24 cellular contexts compared by ENCODE assay signal in the genomic region with DNA sequence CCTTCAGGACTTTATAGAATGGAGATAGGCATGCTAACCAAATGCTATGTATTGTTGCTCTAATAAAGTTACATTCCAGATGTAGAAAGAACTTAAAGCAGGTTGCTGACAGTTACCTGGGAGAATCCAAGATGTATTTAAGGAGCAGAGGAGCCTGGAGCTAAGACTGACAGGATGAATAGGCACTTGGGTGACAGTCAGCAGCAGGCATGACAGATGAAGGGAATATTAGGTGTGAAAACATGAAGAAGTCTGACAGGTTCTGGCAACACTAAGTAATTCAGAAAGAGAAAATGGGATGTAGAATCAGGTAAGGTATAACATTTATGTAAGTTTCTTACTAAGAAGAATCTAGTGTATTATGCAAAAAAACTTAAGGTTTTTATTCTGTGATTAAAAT.
"Had no signal": no experiment of that assay in that cellular context is flagged by ENCODE, and none has a peak within 500 bp of the region (broad histone marks: within the 10 kb centered on the region; RNA-seq: fewer than 3 reads in every experiment).

No MANE protein-coding gene starts in this region.

- ATAC-seq: effector memory CD8-positive, alpha-beta T cell; esophagus mucosa; foreskin keratinocyte; gastrocnemius medialis; gastroesophageal sphincter; heart left ventricle; heart right ventricle had no signal

- H3K9me3 Mint-ChIP-seq: dendritic cell treated with granulocyte-macrophage colony-stimulating factor and Interleukin-4, amounts not matched to agents 40 ng/mL and 50 ng/mL, for 4 days had no signal

- H3K27me3 Mint-ChIP-seq: dendritic cell treated with granulocyte-macrophage colony-stimulating factor and Interleukin-4, amounts not matched to agents 40 ng/mL and 50 ng/mL, for 4 days; effector memory CD8-positive, alpha-beta T cell had no signal

- H3K4me3 Mint-ChIP-seq: dendritic cell treated with granulocyte-macrophage colony-stimulating factor and Interleukin-4, amounts not matched to agents 40 ng/mL and 50 ng/mL, for 4 days; effector memory CD8-positive, alpha-beta T cell; endodermal cell had no signal

- H3K9me3 ChIP-seq: colonic mucosa, esophagus muscularis mucosa, esophagus squamous epithelium, gastrocnemius medialis, gastroesophageal sphincter, heart left ventricle, heart right ventricle had no signal

- DNase-seq: colonic mucosa; cortex of kidney; dermis blood vessel endothelial cell; dorsolateral prefrontal cortex; effector CD4-positive, alpha-beta T cell; effector CD8-positive, alpha-beta T cell; effector memory CD4-positive, alpha-beta T cell; effector memory CD8-positive, alpha-beta T cell; endodermal cell; erythroblast; esophagus squamous epithelium; foreskin fibroblast; foreskin keratinocyte; foreskin melanocyte; gastrocnemius medialis; glutamatergic neuron; heart left ventricle; heart right ventricle had no signal

- H3K36me3 ChIP-seq: colonic mucosa, esophagus muscularis mucosa, esophagus squamous epithelium, gastrocnemius medialis, gastroesophageal sphincter, heart left ventricle, heart right ventricle had no signal

- H3K27ac Mint-ChIP-seq: dendritic cell treated with granulocyte-macrophage colony-stimulating factor and Interleukin-4, amounts not matched to agents 40 ng/mL and 50 ng/mL, for 4 days; effector memory CD8-positive, alpha-beta T cell; endodermal cell had no signal

- H3K27ac ChIP-seq: colonic mucosa, coronary artery, dorsolateral prefrontal cortex, epithelial cell of prostate, esophagus muscularis mucosa, esophagus squamous epithelium, foreskin keratinocyte, gastrocnemius medialis, gastroesophageal sphincter, heart left ventricle, heart right ventricle had no signal

- H3K27me3 ChIP-seq: colonic mucosa, dorsolateral prefrontal cortex, esophagus muscularis mucosa, esophagus squamous epithelium, foreskin keratinocyte, gastrocnemius medialis, gastroesophageal sphincter, heart left ventricle, heart right ventricle had no signal

- H3K4me1 ChIP-seq: colonic mucosa, esophagus squamous epithelium, foreskin keratinocyte, gastrocnemius medialis, heart right ventricle had no signal

- H3K4me3 ChIP-seq: colonic mucosa, coronary artery, dorsolateral prefrontal cortex, esophagus muscularis mucosa, esophagus squamous epithelium, gastrocnemius medialis, gastroesophageal sphincter, heart left ventricle, heart right ventricle had no signal
